ENCODE assay signal across 8 cellular contexts in genomic region chr16:56625140-56625942, GRCh38. TPM values are rescaled to one million over a fixed set of nuclear protein-coding genes. Genes with fewer than 3 reads are reported as not detected.
DNase-seq lines count a peak whose midpoint lies in the region; ATAC-seq and TF ChIP-seq lines count a peak whose summit lies in the region.

TSS of gene MT1E (plus strand) at chr16:56625781. CDS start at chr16:56625852, 71 bp downstream.

- DNase-seq in Calu3 (no peak), SW480 (ENCODE audit: low spot score) (peak; percentile 80), caudate nucleus (lab: John Stamatoyannopoulos, UW) (peak in 38 of 61 donors; percentile 18 to 75 (median 45)), immature natural killer cell (peak in 2 of 3 donors; percentile 10 to 29), skeletal muscle cell (ENCODE audit: low read depth) (peak; percentile 49)
- DNase-seq in effector CD8-positive, alpha-beta T cell (lab: John Stamatoyannopoulos, UW): no peak

- H3K27me3 Mint-ChIP-seq in Calu3 (ENCODE audit: unreplicated experiment) (peaks cover 39% of the 10 kb centered on the region), immature natural killer cell (ENCODE audit: low read depth in 3 of 3) (peaks cover 10 to 17% (median 12%) of the 10 kb centered on the region in 3 donors)

- H3K36me3 Mint-ChIP-seq in Calu3 (ENCODE audit: insufficient read depth, unreplicated experiment) (peaks cover 8% of the 10 kb centered on the region), immature natural killer cell (no peaks in the 10 kb centered on the region)

- H3K4me3 ChIP-seq in skeletal muscle cell (ENCODE audit: low read depth, low read length): peak within 1 kb of the TSS; percentile 72

- H3K27ac Mint-ChIP-seq in Calu3 (ENCODE audit: unreplicated experiment): peak within 1 kb of the TSS; percentile 42
- peak within 1 kb of the TSS in 1 of 6 donors; percentile 77 for H3K27ac Mint-ChIP-seq in immature natural killer cell

- BruUV-seq in Calu3 (replicated peaks; lab: Mats Ljungman, UMichigan): no TSS peak

- H3K4me3 Mint-ChIP-seq in Calu3 (ENCODE audit: low read depth, unreplicated experiment) (peak within 1 kb of the TSS; percentile 84), immature natural killer cell (peak within 1 kb of the TSS; percentile 72 to 89 (median 83))

- intact Hi-C loops in Calu3 (cut with micrococcal nuclease; ENCODE audit: unreplicated experiment): no loop called here

- H3K9me3 Mint-ChIP-seq in Calu3 (ENCODE audit: low read depth, unreplicated experiment) (no peaks in the 10 kb centered on the region), immature natural killer cell (peaks cover 0 to 2% (median 0%) of the 10 kb centered on the region in 6 donors)

- CTCF ChIA-PET in Calu3 (lab: Charles Lee): interaction anchor here (2.4 kb wide), 1 partner anchor 17 kb away, joined by 6 read pairs; the partner anchor contains the start of gene MT2A

- peak; percentile 47 for ATAC-seq in HG03045 (IDR thresholded peaks at IDR 0.05; ENCODE audit: unreplicated experiment)
- no peak for ATAC-seq in GM21529 (IDR thresholded peaks at IDR 0.05; ENCODE audit: unreplicated experiment)

- no peak for TF ChIP-seq CTCF in Calu3 (IDR thresholded peaks at IDR 0.05; ENCODE audit: unreplicated experiment)

- peaks cover 23% of the 10 kb centered on the region for H3K4me1 Mint-ChIP-seq in Calu3 (ENCODE audit: low read depth, unreplicated experiment)
- peaks cover 10 to 12% of the 10 kb centered on the region in 2 donors for H3K4me1 Mint-ChIP-seq in immature natural killer cell

- H3K27ac ChIP-seq in caudate nucleus (ENCODE audit: low read depth, low read length): peak within 1 kb of the TSS; percentile 91

RNA-seq across cellular contexts. Expression of gene MT1E, which starts in this region (rescaled TPM):
- total RNA-seq in Calu3 (2022): not detected in 2 replicates
- polyA plus RNA-seq in immature natural killer cell: 1 to 10 TPM in 2 of 3 donors, not detected in 1; 1.4 to 2.5 TPM

Comparison
In these comparisons a context has a peak if more than half of its experiments do, and no peak if none do; other contexts are left out.
1. DNase-seq: peak in SW480 (single experiment), caudate nucleus (38 of 61), immature natural killer cell (2 of 3) and skeletal muscle cell (single experiment); none in Calu3 (single experiment) and effector CD8-positive, alpha-beta T cell (single experiment).